8 cellular contexts compared by ENCODE assay signal in genomic region chr11:57324886-57325734, GRCh38. TPM values are rescaled to one million over a fixed set of nuclear protein-coding genes. Genes with fewer than 3 reads are reported as not detected.
DNase-seq lines count a peak whose midpoint lies in the region; ATAC-seq and TF ChIP-seq lines count a peak whose summit lies in the region.

TNKS1BP1 (minus strand) TSS chr11:57324952; CDS start chr11:57321885, 3,067 bp downstream.

- ATAC-seq in HG02678 (IDR thresholded peaks at IDR 0.05; ENCODE audit: unreplicated experiment) (peak; percentile 88), Right ventricle myocardium inferior (peak; percentile 87)
- ATAC-seq in activated naive CD8-positive, alpha-beta T cell treated with anti-CD3 and anti-CD28 coated beads, Interleukin-2, amount 50 U/mL, for 24 hours: peak; percentile 92

- H3K9me3 Mint-ChIP-seq in activated naive CD8-positive, alpha-beta T cell treated with anti-CD3 and anti-CD28 coated beads, Interleukin-2, amount 50 U/mL, for 24 hours: no peaks in the 10 kb centered on the region

- peak within 1 kb of the TSS; percentile 86 for H3K4me3 Mint-ChIP-seq in activated naive CD8-positive, alpha-beta T cell treated with anti-CD3 and anti-CD28 coated beads, Interleukin-2, amount 50 U/mL, for 24 hours

- no peak for TF ChIP-seq CTCF in GM12865 (IDR thresholded peaks at IDR 0.05; ENCODE audit: insufficient read depth, low read depth, low read length, missing control alignments)
- TF ChIP-seq CTCF in ovary (IDR thresholded peaks at IDR 0.05): peak in 1 of 3 donors; percentile 24

- DNase-seq in GM12865 (ENCODE audit: low read depth): peak; percentile 95
- DNase-seq in NCI-H128 (lab: John Stamatoyannopoulos, UW; ENCODE audit: unreplicated experiment): peak; percentile 94
- DNase-seq in SW480 (ENCODE audit: low spot score): peak; percentile 97
- DNase-seq in activated naive CD8-positive, alpha-beta T cell treated with anti-CD3 and anti-CD28 coated beads, Interleukin-2, amount 50 U/mL, for 24 hours: peak; percentile 91
- peak; percentile 99 for DNase-seq in Right ventricle myocardium inferior (ENCODE audit: missing footprints)
- peak; percentile 97 to 99 (median 98) for DNase-seq in ovary

- peak within 1 kb of the TSS; percentile 56 for H3K4me3 ChIP-seq in GM12865 (ENCODE audit: low read depth, low read length)
- H3K4me3 ChIP-seq in ovary: peak within 1 kb of the TSS; percentile 63
- peak within 1 kb of the TSS; percentile 79 for H3K4me3 ChIP-seq in thymus (ENCODE audit: low read length)

- H3K4me1 ChIP-seq in ovary (ENCODE audit: insufficient read depth) (peaks cover 23% of the 10 kb centered on the region), thymus (ENCODE audit: control insufficient read depth, insufficient read depth, low read length) (peaks cover 17% of the 10 kb centered on the region)

- peak within 1 kb of the TSS; percentile 97 for H3K27ac Mint-ChIP-seq in activated naive CD8-positive, alpha-beta T cell treated with anti-CD3 and anti-CD28 coated beads, Interleukin-2, amount 50 U/mL, for 24 hours

- peaks cover 58% of the 10 kb centered on the region for H3K4me1 Mint-ChIP-seq in activated naive CD8-positive, alpha-beta T cell treated with anti-CD3 and anti-CD28 coated beads, Interleukin-2, amount 50 U/mL, for 24 hours

- peak; percentile 6 for TF ChIP-seq EP300 in ovary (IDR thresholded peaks at IDR 0.05)

- H3K9me3 ChIP-seq in ovary: no peaks in the 10 kb centered on the region
- H3K9me3 ChIP-seq in thymus (ENCODE audit: control insufficient read depth): no peaks in the 10 kb centered on the region

- 0 to 1% (median 0%) methylated on average over 40 to 61 of the region's 61 CpGs for WGBS in ovary, 3 donors
- WGBS in thymus: 4% methylated on average over 61 of the region's 61 CpGs

- TF ChIP-seq POLR2A in ovary (IDR thresholded peaks at IDR 0.05): peak; percentile 73

- intact Hi-C loops in Right ventricle myocardium inferior (cut with DNase I): loop anchor here (1.0 kb wide), 1 partner anchor 10 kb away; the partner anchor contains the start of gene SSRP1
- intact Hi-C loops in ovary (cut with DNase I): loop anchor here in 2 of 4 donors (10.0 kb wide), 2 partner anchors 320 to 330 kb away; partner anchors contain the start of genes CLP1 (in 1 of the 2) and YPEL4 (in 1 of the 2)

- peaks cover 54% of the 10 kb centered on the region for H3K36me3 Mint-ChIP-seq in activated naive CD8-positive, alpha-beta T cell treated with anti-CD3 and anti-CD28 coated beads, Interleukin-2, amount 50 U/mL, for 24 hours (ENCODE audit: low read depth)

- H3K27me3 Mint-ChIP-seq in activated naive CD8-positive, alpha-beta T cell treated with anti-CD3 and anti-CD28 coated beads, Interleukin-2, amount 50 U/mL, for 24 hours: no peaks in the 10 kb centered on the region

- H3K36me3 ChIP-seq in ovary (no peaks in the 10 kb centered on the region), thymus (ENCODE audit: control insufficient read depth, insufficient read depth) (peaks cover 35% of the 10 kb centered on the region)

- H3K27ac ChIP-seq in ovary: peak within 1 kb of the TSS; percentile 94 to 98
- H3K27ac ChIP-seq in thymus (ENCODE audit: low read depth): peak within 1 kb of the TSS; percentile 90

- H3K27me3 ChIP-seq in ovary (no peaks in the 10 kb centered on the region), thymus (ENCODE audit: control insufficient read depth, insufficient read depth) (no peaks in the 10 kb centered on the region)

RNA-seq across cellular contexts. Expression of gene TNKS1BP1, which starts in this region (rescaled TPM):
- total RNA-seq in Right ventricle myocardium inferior (51.2 TPM), ovary (100 to 1,000 TPM in 5 of 7 donors, 10 to 100 TPM in 2; 45.2 to 230 (median 149) TPM)
- polyA plus RNA-seq in ovary (10 to 100 TPM; 88.5 to 93.9 TPM), thymus (237 TPM)

Comparison
In these comparisons a context has a peak if more than half of its experiments do, and no peak if none do; other contexts are left out.
1. Peak in every context shown above with its lines: DNase-seq, ATAC-seq, H3K4me3 ChIP-seq and H3K27ac ChIP-seq.